Comparison of ENCODE assay signal across 25 cellular contexts in genomic region chr3:61194892-61195538, GRCh38. TPM values are rescaled to one million over a fixed set of nuclear protein-coding genes. Genes with fewer than 3 reads are reported as not detected.
DNase-seq lines count a peak whose midpoint lies in the region; ATAC-seq, FAIRE-seq and TF ChIP-seq lines count a peak whose summit lies in the region.
"Had no signal": no experiment of that assay in that cellular context is flagged by ENCODE, and none has a peak within 500 bp of the region (broad histone marks: within the 10 kb centered on the region; RNA-seq: fewer than 3 reads in every experiment).

No MANE protein-coding gene starts in this region.

- no peaks in the 10 kb centered on the region for H3K79me2 ChIP-seq in mammary epithelial cell (ENCODE audit: insufficient read depth, low read length)

- dilution Hi-C loops in mammary epithelial cell (cut with HindIII; ENCODE audit: low sequenced_read_pairs), result no loop called here

- no peak overlapping the region for H3K4me3 ChIP-seq in mammary epithelial cell (replicated peaks in 1 of 3; ENCODE audit: insufficient read depth in 1 of 3, low read depth in 2 of 3, low read length in 3 of 3)
- H3K4me3 ChIP-seq in breast epithelium, result no peak overlapping the region
- no peak overlapping the region for H3K4me3 ChIP-seq in bronchial epithelial cell (ENCODE audit: low read depth, low read length)
- no peak overlapping the region for H3K4me3 ChIP-seq in liver (ENCODE audit: low read depth in 1 of 3, low read length in 3 of 3)
- H3K4me3 ChIP-seq: GM23248, HAP-1, SJCRH30 had no signal

- H3K4me1 ChIP-seq in mammary epithelial cell (ENCODE audit: insufficient read depth, low read length) (no peaks in the 10 kb centered on the region), breast epithelium (no peaks in the 10 kb centered on the region), liver (ENCODE audit: control insufficient read depth in 4 of 4, insufficient read depth in 4 of 4, low read length in 3 of 4) (peaks cover 0 to 5% (median 0%) of the 10 kb centered on the region in 4 donors)
- H3K4me1 ChIP-seq: HAP-1, SJCRH30 had no signal

- TF ChIP-seq RAD21 in liver (IDR thresholded peaks at IDR 0.05), result no peak

- H3K9me3 ChIP-seq in mammary epithelial cell (replicated peaks; ENCODE audit: insufficient read depth, low read length) (no peaks in the 10 kb centered on the region), breast epithelium (no peaks in the 10 kb centered on the region), liver (ENCODE audit: control insufficient read depth in 4 of 4, low read length in 3 of 4) (no peaks in the 10 kb centered on the region)
- H3K9me3 ChIP-seq: HAP-1, SJCRH30 had no signal

- BruUV-seq in mammary epithelial cell (replicated peaks; lab: Mats Ljungman, UMichigan), result no TSS peak

- no peak for TF ChIP-seq POLR2A in breast epithelium (IDR thresholded peaks at IDR 0.05)

- ATAC-seq in GM19397 (IDR thresholded peaks at IDR 0.05; ENCODE audit: unreplicated experiment), result no peak
- ATAC-seq in sciatic nerve, result no peak
- no peak for ATAC-seq in Right ventricle myocardium inferior
- ATAC-seq: CD8-positive, alpha-beta T cell; Panc1 had no signal

- no peak overlapping the region for H3K27ac ChIP-seq in mammary epithelial cell (ENCODE audit: insufficient read depth, low read depth, low read length)
- H3K27ac ChIP-seq in breast epithelium, result no peak overlapping the region
- H3K27ac ChIP-seq in liver (ENCODE audit: low read depth in 1 of 2, low read length in 2 of 2), result no peak overlapping the region
- H3K27ac ChIP-seq: GM23248, SJCRH30 had no signal

- TF ChIP-seq CTCF in mammary epithelial cell (conservative IDR thresholded peaks at IDR 0.05 in 1 of 2, IDR thresholded peaks at IDR 0.05 in 1 of 2; ENCODE audit: extremely low read depth in 1 of 2, insufficient read depth in 1 of 2, low read depth in 1 of 2, low read length in 2 of 2) (no peak), breast epithelium (IDR thresholded peaks at IDR 0.05) (no peak), bronchial epithelial cell (IDR thresholded peaks at IDR 0.05; ENCODE audit: insufficient read depth, low read length, severe bottlenecking) (no peak), liver (IDR thresholded peaks at IDR 0.05; ENCODE audit: low read depth, low read length, missing input control) (no peak)

- in situ Hi-C loops in mammary epithelial cell (cut with MboI; ENCODE audit: low sequenced_read_pairs in 2 of 2), result no loop called here

- H3K36me3 ChIP-seq in mammary epithelial cell (ENCODE audit: insufficient read depth, low read length) (no peaks in the 10 kb centered on the region), breast epithelium (no peaks in the 10 kb centered on the region), bronchial epithelial cell (ENCODE audit: control insufficient read depth, insufficient read depth, low read length) (no peaks in the 10 kb centered on the region), liver (ENCODE audit: control insufficient read depth in 4 of 4, insufficient read depth in 3 of 4, low read depth in 1 of 4, low read length in 3 of 4) (no peaks in the 10 kb centered on the region)
- H3K36me3 ChIP-seq: HAP-1, SJCRH30 had no signal

- peak; percentile 7 for DNase-seq in mammary epithelial cell
- no peak for DNase-seq in breast epithelium (ENCODE audit: low spot score in 2 of 2)
- DNase-seq in bronchial epithelial cell (ENCODE audit: low read depth), result peak; percentile 60
- no peak for DNase-seq in sciatic nerve (ENCODE audit: low spot score)
- DNase-seq in Right ventricle myocardium inferior (ENCODE audit: missing footprints), result no peak
- DNase-seq: 8988T; AML-193; C1 segment of cervical spinal cord; CD8-positive, alpha-beta T cell; DMS153; GDM1; GM23248; IMR-90; NCI-H1105; NCI-H1694; NCI-H2081 treated with DMSO at 0.1 percent for 48 hours; NCI-H2171 treated with DMSO at 0.1 percent for 48 hours; NCI-H524 treated with DMSO at 0.1 percent for 48 hours; NCI-H82; SJCRH30 had no signal

- no peaks in the 10 kb centered on the region for H4K20me1 ChIP-seq in mammary epithelial cell (ENCODE audit: insufficient read depth, low read length)

- no peak overlapping the region for H3K4me2 ChIP-seq in mammary epithelial cell (ENCODE audit: insufficient read depth, low read depth, low read length)

- H3K9ac ChIP-seq in mammary epithelial cell (ENCODE audit: insufficient read depth, low read length) (no peak overlapping the region), liver (ENCODE audit: low read depth in 1 of 2, low read length in 2 of 2) (no peak overlapping the region)
- H3K9ac ChIP-seq: GM23248 had no signal

- CTCF ChIA-PET in mammary epithelial cell (lab: Charles Lee; ENCODE audit: low non-redundant PET), result no interaction called here

- 84% methylated on average over 2 of the region's 4 CpGs for WGBS in mammary epithelial cell (ENCODE audit: low coverage, missing lambda C conversion rate)
- 63% methylated on average over 4 of the region's 4 CpGs for WGBS in liver

- no peak overlapping the region for H2AFZ ChIP-seq in mammary epithelial cell (ENCODE audit: low read depth, low read length)
- H2AFZ ChIP-seq: GM23248 had no signal

- H3K27me3 ChIP-seq in mammary epithelial cell (ENCODE audit: insufficient read depth, low read length) (no peaks in the 10 kb centered on the region), breast epithelium (no peaks in the 10 kb centered on the region), bronchial epithelial cell (ENCODE audit: control insufficient read depth, insufficient read depth, low read length) (no peaks in the 10 kb centered on the region), liver (ENCODE audit: control insufficient read depth in 4 of 4, insufficient read depth in 4 of 4, low read length in 3 of 4) (no peaks in the 10 kb centered on the region)
- H3K27me3 ChIP-seq: SJCRH30 had no signal

- intact Hi-C loops in mammary epithelial cell (cut with micrococcal nuclease) (no loop called here), breast epithelium (cut with DNase I; ENCODE audit: low total_unique reads) (no loop called here), sciatic nerve (cut with DNase I) (no loop called here), Right ventricle myocardium inferior (cut with DNase I) (no loop called here)

- no peak for FAIRE-seq in bronchial epithelial cell (lab: Jason Lieb, UNC)
- FAIRE-seq: HTR-8/SVneo had no signal

TF ChIP-seq in liver, 16 proteins besides CTCF, POLR2A, EP300 and RAD21:
- peak; percentile 7 for TF ChIP-seq SP1 (IDR thresholded peaks at IDR 0.05)
- no peak for TF ChIP-seq TAF1 (conservative IDR thresholded peaks at IDR 0.05)
- peak; percentile 72 to 73 for TF ChIP-seq HNF4A (conservative IDR thresholded peaks at IDR 0.05)
- peak in 1 of 2 donors; percentile 22 for TF ChIP-seq RXRA (IDR thresholded peaks at IDR 0.05)

RNA-seq across cellular contexts. Expression of gene FHIT, which starts 56.2 kb away (rescaled TPM):
- total RNA-seq in mammary epithelial cell (1 to 10 TPM; 5.4 to 6.3 TPM), breast epithelium (10 to 100 TPM in 2 of 3 donors, 1 to 10 TPM in 1; 9.0 to 19.2 (median 17.7) TPM), bronchial epithelial cell (1.6 and 2.6 TPM in 2 replicates), liver (1 to 10 TPM; 2.1 to 8.9 TPM), sciatic nerve (10.2 TPM), Right ventricle myocardium inferior (24.5 TPM)
- polyA plus RNA-seq in mammary epithelial cell (1.5 TPM), liver (10 to 100 TPM in 1 of 2 donors, 1 to 10 TPM in 1; 4.3 to 14.7 TPM)
- polyA minus RNA-seq in mammary epithelial cell, result not detected
- total RNA-seq: IMR-90 had no signal

Comparison
In these comparisons a context has a peak if more than half of its experiments do, and no peak if none do; other contexts are left out.
1. DNase-seq: peak in mammary epithelial cell (single experiment) and bronchial epithelial cell (single experiment); none in breast epithelium (0 of 2), sciatic nerve (single experiment) and Right ventricle myocardium inferior (single experiment).